17 cellular contexts compared by ENCODE assay signal in genomic region chr14:75016815-75017214, GRCh38. TPM values are rescaled to one million over a fixed set of nuclear protein-coding genes. Genes with fewer than 3 reads are reported as not detected.
DNase-seq lines count a peak whose midpoint lies in the region; TF ChIP-seq lines count a peak whose summit lies in the region.
"Had no signal": no experiment of that assay in that cellular context is flagged by ENCODE, and none has a peak within 500 bp of the region (broad histone marks: within the 10 kb centered on the region; RNA-seq: fewer than 3 reads in every experiment).

No MANE protein-coding gene starts in this region.

- no peak overlapping the region for H2BK15ac ChIP-seq in neuronal stem cell (ENCODE audit: low read length)

- no peak overlapping the region for H3K18ac ChIP-seq in neuronal stem cell (ENCODE audit: low read length)

- no peak overlapping the region for H3K23ac ChIP-seq in neuronal stem cell (ENCODE audit: low read depth, low read length, poor library complexity)

- WGBS in endodermal cell (ENCODE audit: insufficient coverage in 1 of 2, insufficient read length in 1 of 2), 2 experiments: 91 to 92% methylated on average over 3 of the region's 3 CpGs
- no CpG with 5 or more reads among the region's 3 CpGs for WGBS in neuronal stem cell (ENCODE audit: extremely low coverage in 2 of 2, insufficient read length in 2 of 2, insufficient replicate concordance in 1 of 2), 2 donors

- H3K4me3 ChIP-seq in endodermal cell (ENCODE audit: low read length) (no peak overlapping the region), neuronal stem cell (ENCODE audit: low read length in 2 of 2) (peak overlapping the region in 1 of 2 donors; percentile 35)
- H3K4me3 ChIP-seq: K562, MG63 had no signal

- H2AK5ac ChIP-seq in neuronal stem cell (ENCODE audit: low read depth, low read length): no peak overlapping the region

- H2AFZ ChIP-seq in neuronal stem cell (ENCODE audit: low read length): no peak overlapping the region

- no peaks in the 10 kb centered on the region for H3K79me1 ChIP-seq in neuronal stem cell (ENCODE audit: low read depth, low read length)

- peaks cover 39% of the 10 kb centered on the region for H3K36me3 Mint-ChIP-seq in activated T-helper 1 cell treated with anti-CD3 and anti-CD28 coated beads, Interleukin-12 subunit alpha, Interleukin-12 subunit beta, Interleukin-2, Interleukin-4 antibody, amounts not matched to agents 30 ng/mL and 10 ng/mL and 1 ng/mL, durations not matched to agents 14 hours and 24 hours and 36 hours (ENCODE audit: low read depth)
- peaks cover 28% of the 10 kb centered on the region for H3K36me3 Mint-ChIP-seq in endodermal cell (ENCODE audit: low read depth)
- peaks cover 28% of the 10 kb centered on the region for H3K36me3 Mint-ChIP-seq in type B pancreatic cell

- H3K14ac ChIP-seq in neuronal stem cell (ENCODE audit: low read length): no peak overlapping the region

- H3K4me2 ChIP-seq in neuronal stem cell (ENCODE audit: insufficient read depth, low read length, poor library complexity, severe bottlenecking): no peak overlapping the region

- H2BK5ac ChIP-seq in neuronal stem cell (ENCODE audit: low read length): no peak overlapping the region

- no peaks in the 10 kb centered on the region for H3K27me3 ChIP-seq in endodermal cell (ENCODE audit: control insufficient read depth, insufficient read depth, low read length, poor library complexity, severe bottlenecking)
- H3K27me3 ChIP-seq in neuronal stem cell (ENCODE audit: control insufficient read depth in 3 of 3, insufficient read depth in 3 of 3, low read depth in 1 of 3, low read length in 3 of 3): no peaks in the 10 kb centered on the region
- H3K27me3 ChIP-seq: MG63 had no signal

- no peaks in the 10 kb centered on the region for H3K27me3 Mint-ChIP-seq in activated T-helper 1 cell treated with anti-CD3 and anti-CD28 coated beads, Interleukin-12 subunit alpha, Interleukin-12 subunit beta, Interleukin-2, Interleukin-4 antibody, amounts not matched to agents 30 ng/mL and 10 ng/mL and 1 ng/mL, durations not matched to agents 14 hours and 24 hours and 36 hours (ENCODE audit: insufficient read depth)
- H3K27me3 Mint-ChIP-seq in endodermal cell (ENCODE audit: insufficient read depth) (no peaks in the 10 kb centered on the region), type B pancreatic cell (no peaks in the 10 kb centered on the region)
- H3K27me3 Mint-ChIP-seq: CD4-positive, CD25-positive, alpha-beta regulatory T cell had no signal

- H4K91ac ChIP-seq in neuronal stem cell (ENCODE audit: low read depth, low read length, poor library complexity): no peak overlapping the region

- H3K4me1 Mint-ChIP-seq in activated T-helper 1 cell treated with anti-CD3 and anti-CD28 coated beads, Interleukin-12 subunit alpha, Interleukin-12 subunit beta, Interleukin-2, Interleukin-4 antibody, amounts not matched to agents 30 ng/mL and 10 ng/mL and 1 ng/mL, durations not matched to agents 14 hours and 24 hours and 36 hours (ENCODE audit: low read depth): peaks cover 3% of the 10 kb centered on the region
- H3K4me1 Mint-ChIP-seq in endodermal cell (no peaks in the 10 kb centered on the region), type B pancreatic cell (ENCODE audit: unreplicated experiment) (peaks cover 7% of the 10 kb centered on the region)

- H3K27ac Mint-ChIP-seq in activated T-helper 1 cell treated with anti-CD3 and anti-CD28 coated beads, Interleukin-12 subunit alpha, Interleukin-12 subunit beta, Interleukin-2, Interleukin-4 antibody, amounts not matched to agents 30 ng/mL and 10 ng/mL and 1 ng/mL, durations not matched to agents 14 hours and 24 hours and 36 hours: peak overlapping the region; percentile 43
- H3K27ac Mint-ChIP-seq in endodermal cell (peak overlapping the region; percentile 27), type B pancreatic cell (peak overlapping the region; percentile 69)
- H3K27ac Mint-ChIP-seq: CD4-positive, CD25-positive, alpha-beta regulatory T cell had no signal

- no peak for DNase-seq in activated T-helper 1 cell treated with anti-CD3 and anti-CD28 coated beads, Interleukin-12 subunit alpha, Interleukin-12 subunit beta, Interleukin-2, Interleukin-4 antibody, amounts not matched to agents 30 ng/mL and 10 ng/mL and 1 ng/mL, durations not matched to agents 14 hours and 24 hours and 36 hours (ENCODE audit: low spot score)
- DNase-seq in endodermal cell (no peak), neuronal stem cell (ENCODE audit: low spot score) (no peak), type B pancreatic cell (ENCODE audit: extremely low spot score, unreplicated experiment) (no peak), NCI-H146 (lab: John Stamatoyannopoulos, UW) (no peak), posterior vena cava (ENCODE audit: low spot score) (no peak)
- DNase-seq in activated CD8-positive, alpha-beta memory T cell treated with anti-CD3 and anti-CD28 coated beads for 24 hours: no peak
- DNase-seq: Caco-2; CD4-positive, CD25-positive, alpha-beta regulatory T cell; DMS 273 treated with DMSO at 0.1 percent for 48 hours; DND-41; MG63; NCI-H1417; NCI-H187; NCI-H446 treated with DMSO at 0.1 percent for 48 hours; NCI-H526 treated with DMSO at 0.1 percent for 48 hours had no signal

- H3K9ac ChIP-seq in endodermal cell (ENCODE audit: extremely low read depth, low read length, poor library complexity, severe bottlenecking) (no peak overlapping the region), neuronal stem cell (ENCODE audit: low read depth, low read length, poor library complexity) (no peak overlapping the region)

- intact Hi-C loops in activated T-helper 1 cell treated with anti-CD3 and anti-CD28 coated beads, Interleukin-12 subunit alpha, Interleukin-12 subunit beta, Interleukin-2, Interleukin-4 antibody, amounts not matched to agents 30 ng/mL and 10 ng/mL and 1 ng/mL, durations not matched to agents 14 hours and 24 hours and 36 hours (cut with micrococcal nuclease): no loop called here
- intact Hi-C loops in posterior vena cava (cut with DNase I): no loop called here

- H4K8ac ChIP-seq in neuronal stem cell (ENCODE audit: low read depth, low read length): no peak overlapping the region

- no peak overlapping the region for H3K4me3 Mint-ChIP-seq in activated T-helper 1 cell treated with anti-CD3 and anti-CD28 coated beads, Interleukin-12 subunit alpha, Interleukin-12 subunit beta, Interleukin-2, Interleukin-4 antibody, amounts not matched to agents 30 ng/mL and 10 ng/mL and 1 ng/mL, durations not matched to agents 14 hours and 24 hours and 36 hours
- H3K4me3 Mint-ChIP-seq in endodermal cell: no peak overlapping the region
- H3K4me3 Mint-ChIP-seq in type B pancreatic cell: no peak overlapping the region
- H3K4me3 Mint-ChIP-seq: CD4-positive, CD25-positive, alpha-beta regulatory T cell had no signal

- no peaks in the 10 kb centered on the region for H3K9me3 Mint-ChIP-seq in activated T-helper 1 cell treated with anti-CD3 and anti-CD28 coated beads, Interleukin-12 subunit alpha, Interleukin-12 subunit beta, Interleukin-2, Interleukin-4 antibody, amounts not matched to agents 30 ng/mL and 10 ng/mL and 1 ng/mL, durations not matched to agents 14 hours and 24 hours and 36 hours
- H3K9me3 Mint-ChIP-seq in endodermal cell: no peaks in the 10 kb centered on the region
- H3K9me3 Mint-ChIP-seq in type B pancreatic cell: no peaks in the 10 kb centered on the region
- H3K9me3 Mint-ChIP-seq: CD4-positive, CD25-positive, alpha-beta regulatory T cell had no signal

- no peak overlapping the region for H2BK12ac ChIP-seq in neuronal stem cell (ENCODE audit: low read length)

- H3K27ac ChIP-seq in endodermal cell (ENCODE audit: low read depth, low read length): no peak overlapping the region
- peak overlapping the region; percentile 32 for H3K27ac ChIP-seq in neuronal stem cell (replicated peaks; ENCODE audit: low read length)

- H3K4me1 ChIP-seq in endodermal cell (ENCODE audit: control insufficient read depth, insufficient read depth, low read length): no peaks in the 10 kb centered on the region
- H3K4me1 ChIP-seq in neuronal stem cell (ENCODE audit: control insufficient read depth in 2 of 2, insufficient read depth in 1 of 2, low read depth in 1 of 2, low read length in 2 of 2): no peaks in the 10 kb centered on the region

- no peak overlapping the region for H3K4ac ChIP-seq in neuronal stem cell (ENCODE audit: low read length)

- no peak overlapping the region for H2BK120ac ChIP-seq in neuronal stem cell (ENCODE audit: low read depth, low read length)

- H3K9me3 ChIP-seq in endodermal cell (ENCODE audit: control insufficient read depth, low read length) (no peaks in the 10 kb centered on the region), neuronal stem cell (replicated peaks in 1 of 2; ENCODE audit: control insufficient read depth in 2 of 2, insufficient read depth in 1 of 2, low read depth in 1 of 2, low read length in 2 of 2) (peaks cover 0 to under 1% of the 10 kb centered on the region in 2 donors)
- H3K9me3 ChIP-seq: Caco-2, MG63 had no signal

- TF ChIP-seq CTCF in endodermal cell (conservative IDR thresholded peaks at IDR 0.05): no peak
- TF ChIP-seq CTCF in type B pancreatic cell (conservative IDR thresholded peaks at IDR 0.05): no peak

- H3K36me3 ChIP-seq in endodermal cell (ENCODE audit: control insufficient read depth, insufficient read depth, low read length) (peaks cover 73% of the 10 kb centered on the region), neuronal stem cell (replicated peaks in 1 of 2; ENCODE audit: control insufficient read depth in 2 of 2, insufficient read depth in 2 of 2, low read length in 2 of 2) (peaks cover 16 to 48% of the 10 kb centered on the region in 2 donors)

RNA-seq across cellular contexts. Expression of gene EIF2B2, which starts 14.1 kb away (rescaled TPM):
- 52.8 and 54.3 TPM in 2 replicates for total RNA-seq in activated T-helper 1 cell treated with anti-CD3 and anti-CD28 coated beads, Interleukin-12 subunit alpha, Interleukin-12 subunit beta, Interleukin-2, Interleukin-4 antibody, amounts not matched to agents 30 ng/mL and 10 ng/mL and 1 ng/mL, durations not matched to agents 14 hours and 24 hours and 36 hours
- total RNA-seq in endodermal cell: 10 to 100 TPM; 35.0 to 41.6 TPM
- polyA plus RNA-seq in endodermal cell (2013, experiment 1 of 2): 47.8 TPM
- polyA plus RNA-seq in endodermal cell (2013, experiment 2 of 2): 43.8 TPM
- polyA plus RNA-seq in neuronal stem cell (2013, experiment 1 of 2): 27.5 TPM
- polyA plus RNA-seq in neuronal stem cell (2013, experiment 2 of 2): 27.3 TPM
- total RNA-seq in type B pancreatic cell (ENCODE audit: low replicate concordance): 36.5 and 45.0 TPM in 2 replicates
- total RNA-seq in posterior vena cava: 10 to 100 TPM; 22.3 to 29.5 TPM

RNA-seq across cellular contexts. Expression of gene MLH3, which starts 34.5 kb away (rescaled TPM):
- 24.3 and 28.3 TPM in 2 replicates for total RNA-seq in activated T-helper 1 cell treated with anti-CD3 and anti-CD28 coated beads, Interleukin-12 subunit alpha, Interleukin-12 subunit beta, Interleukin-2, Interleukin-4 antibody, amounts not matched to agents 30 ng/mL and 10 ng/mL and 1 ng/mL, durations not matched to agents 14 hours and 24 hours and 36 hours
- total RNA-seq in endodermal cell (10 to 100 TPM; 18.7 to 34.6 TPM), type B pancreatic cell (ENCODE audit: low replicate concordance) (19.3 and 28.5 TPM in 2 replicates), posterior vena cava (10 to 100 TPM; 27.2 to 28.2 TPM)
- polyA plus RNA-seq in endodermal cell (2013, experiment 1 of 2): 19.2 TPM
- 14.4 TPM for polyA plus RNA-seq in endodermal cell (2013, experiment 2 of 2)
- 7.5 TPM for polyA plus RNA-seq in neuronal stem cell (2013, experiment 1 of 2)
- 6.7 TPM for polyA plus RNA-seq in neuronal stem cell (2013, experiment 2 of 2)

RNA-seq across cellular contexts. Expression of gene ACYP1, which starts 47.0 kb away (rescaled TPM):
- 37.9 and 43.0 TPM in 2 replicates for total RNA-seq in activated T-helper 1 cell treated with anti-CD3 and anti-CD28 coated beads, Interleukin-12 subunit alpha, Interleukin-12 subunit beta, Interleukin-2, Interleukin-4 antibody, amounts not matched to agents 30 ng/mL and 10 ng/mL and 1 ng/mL, durations not matched to agents 14 hours and 24 hours and 36 hours
- total RNA-seq in endodermal cell (10 to 100 TPM; 21.4 to 26.0 TPM), type B pancreatic cell (ENCODE audit: low replicate concordance) (12.9 and 20.7 TPM in 2 replicates), posterior vena cava (10 to 100 TPM in 1 of 2 donors, 1 to 10 TPM in 1; 8.2 to 11.5 TPM)
- polyA plus RNA-seq in endodermal cell (2013, experiment 1 of 2): 40.1 TPM
- polyA plus RNA-seq in endodermal cell (2013, experiment 2 of 2): 49.2 TPM
- polyA plus RNA-seq in neuronal stem cell (2013, experiment 1 of 2): 71.8 TPM
- polyA plus RNA-seq in neuronal stem cell (2013, experiment 2 of 2): 69.0 TPM

RNA-seq across cellular contexts. Expression of gene ZC2HC1C, which starts 52.6 kb away (rescaled TPM):
- 0.71 and 0.80 TPM in 2 replicates for total RNA-seq in activated T-helper 1 cell treated with anti-CD3 and anti-CD28 coated beads, Interleukin-12 subunit alpha, Interleukin-12 subunit beta, Interleukin-2, Interleukin-4 antibody, amounts not matched to agents 30 ng/mL and 10 ng/mL and 1 ng/mL, durations not matched to agents 14 hours and 24 hours and 36 hours
- total RNA-seq in endodermal cell: 1 to 10 TPM; 2.3 to 2.7 TPM
- 1.1 TPM for polyA plus RNA-seq in endodermal cell (2013, experiment 1 of 2)
- polyA plus RNA-seq in endodermal cell (2013, experiment 2 of 2): 1.4 TPM
- polyA plus RNA-seq in neuronal stem cell (2013, experiment 1 of 2): 1.5 TPM
- polyA plus RNA-seq in neuronal stem cell (2013, experiment 2 of 2): 1.1 TPM
- 3.7 and 4.7 TPM in 2 replicates for total RNA-seq in type B pancreatic cell (ENCODE audit: low replicate concordance)
- total RNA-seq in posterior vena cava: 1 to 10 TPM in 1 of 2 donors, under 1 TPM in 1; 0.46 to 2.3 TPM
